Comparison of ENCODE assay signal across 8 cellular contexts in the genomic region with DNA sequence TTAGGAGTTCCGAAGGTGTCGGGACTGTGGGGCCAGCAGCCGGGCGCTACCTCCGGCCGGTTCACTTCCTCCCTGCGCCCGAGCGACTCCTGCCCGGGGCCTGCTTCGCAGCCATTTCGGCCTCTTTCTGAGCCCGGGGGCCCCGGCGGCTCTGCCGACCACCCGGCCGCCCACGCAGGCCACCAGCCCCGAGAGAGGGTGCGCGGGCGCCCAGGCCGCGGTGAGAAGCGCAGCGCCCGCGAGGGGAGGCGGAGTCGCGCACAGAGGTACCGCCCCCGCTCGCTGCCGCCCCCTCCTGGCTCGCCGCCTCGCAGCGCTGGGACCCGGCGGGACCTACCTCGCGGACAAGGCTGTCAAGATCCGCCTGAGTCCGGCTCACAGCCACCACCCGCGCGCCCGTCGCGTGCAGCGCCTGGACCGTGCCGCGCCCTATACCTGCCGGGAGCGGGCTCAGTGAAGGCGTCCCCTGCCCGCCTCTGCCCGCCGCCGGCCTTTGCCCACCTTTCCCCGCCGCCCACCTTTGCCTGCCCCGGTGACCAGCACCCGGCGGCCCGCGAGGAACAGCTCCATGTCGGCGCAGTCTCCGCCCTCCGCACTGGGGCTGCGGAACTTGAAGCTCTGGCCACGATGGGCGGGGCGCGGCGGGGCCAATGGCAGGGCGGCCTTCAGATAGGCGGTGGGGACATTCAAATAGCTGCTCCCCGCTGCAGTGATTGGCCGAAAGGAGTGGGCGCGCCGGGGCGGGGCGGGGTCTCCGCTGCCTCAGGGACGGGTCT. TPM values are rescaled to one million over a fixed set of nuclear protein-coding genes. Genes with fewer than 3 reads are reported as not detected.
A peak's percentile ranks its signal among the peaks of the same experiment; 100 is the strongest.
DNase-seq lines count a peak whose midpoint lies in the region; ATAC-seq and TF ChIP-seq lines count a peak whose summit lies in the region.

DCXR (minus strand) TSS at position 585 of the 776 bp plus-strand sequence; CDS start at position 570, 15 bp downstream.

- peaks cover 5% of the 10 kb centered on the region for H4K20me1 ChIP-seq in IMR-90 (ENCODE audit: insufficient read depth, low read length)
- H4K20me1 ChIP-seq in OCI-LY7 (ENCODE audit: insufficient read depth, low read length) = 0 out of 2 replicates have a peak, but pooled peaks cover 5% of the 10 kb centered on the region

- peak; percentile 35; the same call in 1 of the 2 replicates for TF ChIP-seq RAD21 in IMR-90 (IDR thresholded peaks at IDR 0.05; ENCODE audit: low read length)

- 0 out of 2 replicates have a peak, but pooled peaks cover 7% of the 10 kb centered on the region for H3K9me1 ChIP-seq in IMR-90 (ENCODE audit: insufficient read depth, low read length)

- H3K9me3 ChIP-seq in IMR-90 (ENCODE audit: control insufficient read depth, insufficient read depth, low read length) (no peaks in the 10 kb centered on the region), OCI-LY7 (ENCODE audit: low read length) (no peaks in the 10 kb centered on the region)

- TF ChIP-seq CTCF in IMR-90 (conservative IDR thresholded peaks at IDR 0.05; ENCODE audit: low read depth, low read length) (peak; percentile 87), OCI-LY7 (conservative IDR thresholded peaks at IDR 0.05; ENCODE audit: low read length) (peak; percentile 91), endothelial cell (IDR thresholded peaks at IDR 0.05; ENCODE audit: unreplicated experiment) (peak; percentile 75)

- peak within 1 kb of the TSS in 1 of 2 experiments; percentile 78; a peak in 2 of 4 replicates for H4K8ac ChIP-seq in IMR-90 (ENCODE audit: low read depth in 2 of 2, low read length in 2 of 2)

- H2AFZ ChIP-seq in IMR-90 (replicated peaks; ENCODE audit: low read length, poor library complexity) (peak within 1 kb of the TSS; percentile 96), OCI-LY7 (ENCODE audit: low read length) (peak within 1 kb of the TSS; percentile 92)

- ATAC-seq in GM21526 (IDR thresholded peaks at IDR 0.05; ENCODE audit: low FRiP score, unreplicated experiment) (peak; percentile 79), IMR-90 (ENCODE audit: low read depth) (peak; percentile 98)

- H3K18ac ChIP-seq in IMR-90 (ENCODE audit: low read depth, low read length) = no peak within 1 kb of the TSS

- H3K56ac ChIP-seq in IMR-90 (ENCODE audit: extremely low read depth, insufficient read depth, low read length) = peak within 1 kb of the TSS; percentile 48; the same call in 1 of the 2 replicates

- H3K27ac ChIP-seq in IMR-90 (ENCODE audit: insufficient read depth, low read length) (peak within 1 kb of the TSS; percentile 65), OCI-LY7 (ENCODE audit: low read depth, low read length, poor library complexity, severe bottlenecking) (peak within 1 kb of the TSS; percentile 70)

- CTCF ChIA-PET in IMR-90 (lab: Yijun Ruan, JAX) = interaction anchor here (0.5 to 1.7 kb wide), 4 partner anchors 14 to 78 kb away, joined by 3 to 7 read pairs (median 4); partner anchors contain the start of genes CENPX and LRRC45
- CTCF ChIA-PET in OCI-LY7 (lab: Charles Lee; ENCODE audit: unreplicated experiment) = interaction anchor here (0.7 to 1.1 kb wide), 9 partner anchors 12 to 436 kb away, joined by 3 to 19 read pairs (median 4); partner anchors contain the start of genes CENPX and LRRC45

- in situ Hi-C loops in IMR-90 (cut with MboI; ENCODE audit: low sequenced_read_pairs) = no loop called here

- peaks cover 6% of the 10 kb centered on the region for H3K36me3 Mint-ChIP-seq in endothelial cell (ENCODE audit: low read depth, unreplicated experiment)

- peak; percentile 60 for TF ChIP-seq POLR2A in IMR-90 (IDR thresholded peaks at IDR 0.05; ENCODE audit: low read depth, low read length)

- WGBS in IMR-90 (ENCODE audit: extremely low coverage in 2 of 2, insufficient read length in 1 of 2), 2 experiments = 0% methylated on average over 47 of the region's 91 CpGs; no CpG with 5 or more reads in 1 of the 2 experiments

- H3K27me3 Mint-ChIP-seq in endothelial cell (ENCODE audit: unreplicated experiment) = peaks cover 20% of the 10 kb centered on the region

- H3K4ac ChIP-seq in IMR-90 (ENCODE audit: low read depth, low read length) = peak within 1 kb of the TSS; percentile 22

- BruUV-seq in IMR-90 (replicated peaks; lab: Mats Ljungman, UMichigan) (no TSS peak), OCI-LY7 (replicated peaks; lab: Mats Ljungman, UMichigan) (no TSS peak)

- POLR2A ChIA-PET in IMR-90 (lab: Charles Lee; ENCODE audit: unreplicated experiment) (interaction anchor here (0.6 kb wide), 1 partner anchor 61 kb away, joined by 4 read pairs; the partner anchor contains the start of gene FASN), OCI-LY7 (lab: Charles Lee) (interaction anchor here (0.6 to 1.5 kb wide), 15 partner anchors 10 to 164 kb away, joined by 3 to 9 read pairs (median 4); partner anchors contain the start of genes CENPX, LRRC45 and MAFG)

- H3K4me1 ChIP-seq in IMR-90 (ENCODE audit: control insufficient read depth, insufficient read depth, low read length) (peaks cover 7% of the 10 kb centered on the region), OCI-LY7 (ENCODE audit: insufficient read depth, low read length, poor library complexity, severe bottlenecking) (peaks cover 19% of the 10 kb centered on the region)

- peaks cover 11% of the 10 kb centered on the region for H3K4me1 Mint-ChIP-seq in endothelial cell (ENCODE audit: unreplicated experiment)

- H3K14ac ChIP-seq in IMR-90 (replicated peaks; ENCODE audit: low read depth, low read length) = peak within 1 kb of the TSS; percentile 72; the same call in 1 of the 2 replicates

- dilution Hi-C loops in IMR-90 (cut with HindIII; ENCODE audit: low sequenced_read_pairs, unreplicated experiment) = no loop called here

- DNase-seq in DMS 273 treated with DMSO at 0.1 percent for 48 hours (lab: John Stamatoyannopoulos, UW) (peak; percentile 90), IMR-90 (peak; percentile 90), OCI-LY7 (ENCODE audit: low spot score) (peak; percentile 99), activated T-cell treated with anti-CD3 and anti-CD28 coated beads for 1 hour (ENCODE audit: low read depth) (peak; percentile 92), endothelial cell (ENCODE audit: low spot score) (peak; percentile 96), middle frontal gyrus (ENCODE audit: extremely low spot score, low spot score) (peak; percentile 84)
- DNase-seq in stimulated activated CD8-positive, alpha-beta memory T cell treated with anti-CD3 and anti-CD28 coated beads, Interleukin-2, amount 100 ng/mL, for 48 hours (ENCODE audit: low read depth in 2 of 2) = peak; percentile 94 to 97

- peak within 1 kb of the TSS; percentile 61 for H3K9ac ChIP-seq in IMR-90 (ENCODE audit: low read depth, low read length)

- no peaks in the 10 kb centered on the region for H3K9me2 ChIP-seq in OCI-LY7 (ENCODE audit: insufficient read depth, low read length)

- H2AK9ac ChIP-seq in IMR-90 (replicated peaks; ENCODE audit: low read depth, low read length, poor library complexity) = peak within 1 kb of the TSS; percentile 97

- H3K4me2 ChIP-seq in IMR-90 (ENCODE audit: low read depth, low read length) = peak within 1 kb of the TSS; percentile 97
- peak within 1 kb of the TSS; percentile 92 for H3K4me2 ChIP-seq in OCI-LY7 (ENCODE audit: low read length)

- no peak within 1 kb of the TSS for H4K91ac ChIP-seq in IMR-90 (ENCODE audit: insufficient read depth, low read depth, low read length)

- peak within 1 kb of the TSS; percentile 33; the same call in 1 of the 2 replicates for H3K23ac ChIP-seq in IMR-90 (ENCODE audit: low read depth, low read length)

- H3K4me3 Mint-ChIP-seq in endothelial cell (ENCODE audit: unreplicated experiment) = peak within 1 kb of the TSS; percentile 89

- no peak within 1 kb of the TSS for H3K27ac Mint-ChIP-seq in endothelial cell (ENCODE audit: unreplicated experiment)

- no peak within 1 kb of the TSS; the same call in 1 of the 2 replicates for H4K5ac ChIP-seq in IMR-90 (ENCODE audit: low read depth, low read length)

- intact Hi-C loops in IMR-90 (cut with micrococcal nuclease) = loop anchor here (2.0 to 10.0 kb wide), 2 partner anchors 62 to 288 kb away; partner anchors contain the start of gene FASN
- intact Hi-C loops in OCI-LY7 (cut with micrococcal nuclease; ENCODE audit: unreplicated experiment) = loop anchor here (1.0 to 5.0 kb wide), 4 partner anchors 14 to 165 kb away; partner anchors contain the start of genes ARHGDIA, FASN, GPS1 and LRRC45

- no peaks in the 10 kb centered on the region for H3K9me3 Mint-ChIP-seq in endothelial cell (ENCODE audit: unreplicated experiment)

- H3K4me3 ChIP-seq in IMR-90 (ENCODE audit: insufficient read depth, low read depth, low read length) (peak within 1 kb of the TSS; percentile 54), OCI-LY7 (ENCODE audit: low read depth, low read length, poor library complexity, severe bottlenecking) (peak within 1 kb of the TSS; percentile 72)

- H3K27me3 ChIP-seq in IMR-90 (ENCODE audit: control insufficient read depth, insufficient read depth, low read length) = no peaks in the 10 kb centered on the region

- H2AK5ac ChIP-seq in IMR-90 (ENCODE audit: low read depth, low read length) = peak within 1 kb of the TSS; percentile 33; the same call in 1 of the 2 replicates

- H2BK15ac ChIP-seq in IMR-90 (ENCODE audit: low read depth, low read length) = no peak within 1 kb of the TSS

- no peak within 1 kb of the TSS for H2BK120ac ChIP-seq in IMR-90 (ENCODE audit: low read depth, low read length)

- H3K79me1 ChIP-seq in IMR-90 (ENCODE audit: low read depth in 1 of 2, low read length in 2 of 2) = peaks cover 7 to 12% of the 10 kb centered on the region in 2 experiments

- peak within 1 kb of the TSS; percentile 79 for H2BK5ac ChIP-seq in IMR-90 (ENCODE audit: low read depth, low read length, poor library complexity, severe bottlenecking)

- no peak within 1 kb of the TSS for H2BK20ac ChIP-seq in IMR-90 (ENCODE audit: low read depth, low read length)

- H3K36me3 ChIP-seq in IMR-90 (ENCODE audit: control insufficient read depth, insufficient read depth, low read length) (no peaks in the 10 kb centered on the region), OCI-LY7 (ENCODE audit: insufficient read depth, low read length) (no peaks in the 10 kb centered on the region)

- H3K79me2 ChIP-seq in OCI-LY7 (ENCODE audit: insufficient read depth, low read depth, low read length) = no peaks in the 10 kb centered on the region

TF ChIP-seq in IMR-90, 13 proteins besides CTCF, POLR2A, EP300 and RAD21 (continues in another document):
- no peak for TF ChIP-seq RCOR1 (IDR thresholded peaks at IDR 0.05; ENCODE audit: insufficient replicate concordance, low read length)
- TF ChIP-seq CEBPB (IDR thresholded peaks at IDR 0.05; ENCODE audit: low read depth, low read length) = no peak
- peak; percentile 43; the same call in 1 of the 2 replicates for TF ChIP-seq BHLHE40 (IDR thresholded peaks at IDR 0.05; ENCODE audit: low read depth, low read length)
- TF ChIP-seq MXI1 (IDR thresholded peaks at IDR 0.05; ENCODE audit: borderline replicate concordance, low read depth, low read length) = peak; percentile 54; the same call in 1 of the 2 replicates
- no peak for TF ChIP-seq NFE2L2 (IDR thresholded peaks at IDR 0.05; ENCODE audit: low read depth, low read length)

RNA-seq across cellular contexts. Expression of gene DCXR, which starts in this region (rescaled TPM):
- total RNA-seq in IMR-90 (2012; rRNA removed) (36.6 and 36.9 TPM in 2 replicates), OCI-LY7 (2022) (132 and 138 TPM in 2 replicates), endothelial cell (ENCODE audit: unreplicated experiment) (30.8 TPM)
- polyA plus RNA-seq in IMR-90 (2012; rRNA removed) = 129 and 139 TPM in 2 replicates
- 135 and 154 TPM in 2 replicates for polyA plus RNA-seq in IMR-90 (2012; cell fraction: cytosol; rRNA removed)
- polyA plus RNA-seq in IMR-90 (2012; cell fraction: nucleus; rRNA removed; ENCODE audit: low replicate concordance) = 94.9 and 309 TPM in 2 replicates
- total RNA-seq in OCI-LY7 (2014; rRNA removed; shearing (Covaris generic)) = 138 and 147 TPM in 2 replicates

Comparison
In these comparisons a context has a peak if more than half of its experiments do, and no peak if none do; other contexts are left out.
1. Peak in every context shown above with its lines: DNase-seq, ATAC-seq, H3K4me3 ChIP-seq and H3K27ac ChIP-seq.